23 cellular contexts compared by ENCODE assay signal in genomic region chr11:77038029-77038824, GRCh38. TPM values are rescaled to one million over a fixed set of nuclear protein-coding genes. Genes with fewer than 3 reads are reported as not detected.
DNase-seq lines count a peak whose midpoint lies in the region; ATAC-seq, FAIRE-seq and TF ChIP-seq lines count a peak whose summit lies in the region.
"Had no signal": no experiment of that assay in that cellular context is flagged by ENCODE, and none has a peak within 500 bp of the region (broad histone marks: within the 10 kb centered on the region; RNA-seq: fewer than 3 reads in every experiment).

No MANE protein-coding gene starts in this region.

- H3K4me1 ChIP-seq in HepG2 (ENCODE audit: insufficient read depth, low read length), result peaks cover 30% of the 10 kb centered on the region
- no peaks in the 10 kb centered on the region for H3K4me1 ChIP-seq in right lobe of liver
- H3K4me1 ChIP-seq in PC-9 (replicated peaks; ENCODE audit: insufficient read depth), result peaks cover 33% of the 10 kb centered on the region
- peaks cover 0 to 10% of the 10 kb centered on the region in 2 donors for H3K4me1 ChIP-seq in adrenal gland (replicated peaks in 1 of 2)

- H2AFZ ChIP-seq in HepG2 (ENCODE audit: low read length) (no peak overlapping the region), PC-9 (no peak overlapping the region)

- DNase-seq in HepG2 (ENCODE audit: low spot score), result no peak
- DNase-seq in right lobe of liver, result no peak
- peak; percentile 37 to 52 for DNase-seq in PC-9
- DNase-seq in stimulated activated naive B cell treated with anti-CD40 and anti-IgM and Interleukin-4, amounts not matched to agents 10 μg/mL and 1 μg/mL and 100 μg/mL, for 72 hours, result no peak
- no peak for DNase-seq in adrenal gland
- no peak for DNase-seq in activated T-cell treated with anti-CD3 and anti-CD28 coated beads for 4 hours
- no peak for DNase-seq in NCI-H748 (lab: John Stamatoyannopoulos, UW; ENCODE audit: unreplicated experiment)
- DNase-seq: activated CD4-positive, alpha-beta T cell treated with anti-CD3 and anti-CD28 coated beads for 1 hour; activated CD8-positive, alpha-beta memory T cell treated with anti-CD3 and anti-CD28 coated beads, Interleukin-2, amount 50 U/mL, for 4 hours; activated naive CD4-positive, alpha-beta T cell treated with anti-CD3 and anti-CD28 coated beads, Interleukin-2, amount 50 U/mL, for 16 hours; brain microvascular endothelial cell; kidney; NCI-H1930; NCI-H524; ovary; RPMI8226; stimulated activated CD4-positive, alpha-beta T cell treated with anti-CD3 and anti-CD28 coated beads, Interleukin-4, amount 100 ng/mL, for 24 hours; T-helper 1 cell had no signal

- H3K79me2 ChIP-seq in HepG2 (ENCODE audit: insufficient read depth, low read length) (no peaks in the 10 kb centered on the region), PC-9 (ENCODE audit: low read depth) (no peaks in the 10 kb centered on the region)

- WGBS in HepG2 (ENCODE audit: low lambda C conversion rate), result 42% methylated on average over 10 of the region's 10 CpGs
- WGBS in right lobe of liver (ENCODE audit: insufficient coverage, low coverage, low lambda C conversion rate, missing lambda C conversion rate), result 66% methylated on average over 9 of the region's 10 CpGs
- 76 to 82% (median 79%) methylated on average over 10 of the region's 10 CpGs for WGBS in adrenal gland, 4 donors

- TF ChIP-seq POLR2A in HepG2 (IDR thresholded peaks at IDR 0.05; ENCODE audit: insufficient read depth in 1 of 2, low read depth in 2 of 2, low read length in 2 of 2) (no peak), right lobe of liver (IDR thresholded peaks at IDR 0.05) (no peak), adrenal gland (IDR thresholded peaks at IDR 0.05) (no peak)

- H3K27ac ChIP-seq in HepG2 (ENCODE audit: extremely low read length, insufficient read depth, low read length) (no peak overlapping the region), right lobe of liver (no peak overlapping the region), PC-9 (no peak overlapping the region), adrenal gland (no peak overlapping the region)
- H3K27ac ChIP-seq: brain microvascular endothelial cell, ovary, upper lobe of left lung had no signal

- CTCF ChIA-PET in HepG2 (lab: Yijun Ruan, JAX; ENCODE audit: low intra/inter-chr PET ratio, low total read pairs), result no interaction called here
- CTCF ChIA-PET in PC-9 (lab: Charles Lee), result interaction anchor here (0.5 to 1.1 kb wide), 4 partner anchors 9 to 316 kb away, joined by 3 to 5 read pairs (median 4); no protein-coding TSS in a partner anchor

- TF ChIP-seq EP300 in HepG2 (IDR thresholded peaks at IDR 0.05; ENCODE audit: low read depth in 2 of 2, low read length in 2 of 2) (no peak), HepG2 (CRISPR knock-in tag; IDR thresholded peaks at IDR 0.05; ENCODE audit: borderline replicate concordance) (no peak)

- H3K27me3 ChIP-seq in HepG2 (ENCODE audit: control insufficient read depth in 1 of 2, insufficient read depth in 2 of 2, low read length in 2 of 2) (peaks cover 8 to 68% of the 10 kb centered on the region in 2 experiments), right lobe of liver (peaks cover 0 to 6% of the 10 kb centered on the region in 2 donors), PC-9 (ENCODE audit: insufficient read depth, low read depth) (no peaks in the 10 kb centered on the region), adrenal gland (peaks cover 27% of the 10 kb centered on the region)
- H3K27me3 ChIP-seq: brain microvascular endothelial cell, ovary had no signal

- H3K9me2 ChIP-seq in PC-9 (ENCODE audit: insufficient read depth), result no peaks in the 10 kb centered on the region

- no peaks in the 10 kb centered on the region for H3K9me3 Mint-ChIP-seq in dendritic cell treated with granulocyte-macrophage colony-stimulating factor and Interleukin-4, amounts not matched to agents 40 ng/mL and 50 ng/mL, for 4 days
- H3K9me3 Mint-ChIP-seq in stimulated activated naive B cell treated with anti-CD40 and anti-IgM and Interleukin-4, amounts not matched to agents 10 μg/mL and 1 μg/mL and 100 μg/mL, for 72 hours, result no peaks in the 10 kb centered on the region
- H3K9me3 Mint-ChIP-seq: mesothelial cell of epicardium had no signal

- POLR2A ChIA-PET in HepG2 (lab: Yijun Ruan, JAX), result no interaction called here
- POLR2A ChIA-PET in PC-9 (lab: Charles Lee; ENCODE audit: unreplicated experiment), result interaction anchor here (0.5 to 0.6 kb wide), 2 partner anchors 9 to 120 kb away, joined by 5 to 19 read pairs; no protein-coding TSS in a partner anchor

- H3K4me1 Mint-ChIP-seq in dendritic cell treated with granulocyte-macrophage colony-stimulating factor and Interleukin-4, amounts not matched to agents 40 ng/mL and 50 ng/mL, for 4 days (ENCODE audit: low read depth), result peaks cover 61% of the 10 kb centered on the region
- peaks cover 25 to 40% of the 10 kb centered on the region in 2 donors for H3K4me1 Mint-ChIP-seq in stimulated activated naive B cell treated with anti-CD40 and anti-IgM and Interleukin-4, amounts not matched to agents 10 μg/mL and 1 μg/mL and 100 μg/mL, for 72 hours

- ATAC-seq in HepG2 (no peak), right lobe of liver (no peak)
- peak; percentile 66 to 72 for ATAC-seq in stimulated activated naive B cell treated with anti-CD40 and anti-IgM and Interleukin-4, amounts not matched to agents 10 μg/mL and 1 μg/mL and 100 μg/mL, for 72 hours (replicated peaks)

- TF ChIP-seq RAD21 in HepG2 (CRISPR knock-in tag; IDR thresholded peaks at IDR 0.05), result no peak

- peaks cover 11% of the 10 kb centered on the region; the same call in 1 of the 2 replicates for H3F3A ChIP-seq in PC-9 (ENCODE audit: insufficient read depth, low read depth)

- no peak overlapping the region for H3K4me3 Mint-ChIP-seq in dendritic cell treated with granulocyte-macrophage colony-stimulating factor and Interleukin-4, amounts not matched to agents 40 ng/mL and 50 ng/mL, for 4 days
- H3K4me3 Mint-ChIP-seq in stimulated activated naive B cell treated with anti-CD40 and anti-IgM and Interleukin-4, amounts not matched to agents 10 μg/mL and 1 μg/mL and 100 μg/mL, for 72 hours, result peak overlapping the region; percentile 9 to 81

- H3K36me3 ChIP-seq in HepG2 (replicated peaks in 1 of 2; ENCODE audit: control insufficient read depth in 1 of 2, insufficient read depth in 2 of 2, low read length in 2 of 2) (no peaks in the 10 kb centered on the region), right lobe of liver (no peaks in the 10 kb centered on the region), PC-9 (ENCODE audit: low read depth) (no peaks in the 10 kb centered on the region), adrenal gland (replicated peaks in 1 of 2) (no peaks in the 10 kb centered on the region)
- H3K36me3 ChIP-seq: brain microvascular endothelial cell, ovary, upper lobe of left lung had no signal

- no peak overlapping the region for H3K9ac ChIP-seq in HepG2 (ENCODE audit: insufficient read depth, low read depth, low read length)

- H3K4me2 ChIP-seq in HepG2 (ENCODE audit: low read depth, low read length) (no peak overlapping the region), PC-9 (peak overlapping the region; percentile 42)

- H3K4me3 ChIP-seq in HepG2 (replicated peaks in 1 of 3; ENCODE audit: insufficient read depth in 1 of 3, low read depth in 2 of 3, low read length in 3 of 3) (no peak overlapping the region), right lobe of liver (no peak overlapping the region), PC-9 (no peak overlapping the region), adrenal gland (no peak overlapping the region)
- H3K4me3 ChIP-seq: ovary, upper lobe of left lung had no signal

- in situ Hi-C loops in HepG2 (cut with HindIII; ENCODE audit: extremely low pct_ligation_motif_present, low pct_unique_long_range_greater_than_20kb), result loop anchor here (25.0 kb wide), 1 partner anchor 126 kb away; no protein-coding TSS in a partner anchor

- H3K27me3 Mint-ChIP-seq in dendritic cell treated with granulocyte-macrophage colony-stimulating factor and Interleukin-4, amounts not matched to agents 40 ng/mL and 50 ng/mL, for 4 days, result peaks cover 61% of the 10 kb centered on the region
- peaks cover 48 to 61% of the 10 kb centered on the region in 2 donors for H3K27me3 Mint-ChIP-seq in stimulated activated naive B cell treated with anti-CD40 and anti-IgM and Interleukin-4, amounts not matched to agents 10 μg/mL and 1 μg/mL and 100 μg/mL, for 72 hours

- H4K20me1 ChIP-seq in HepG2 (ENCODE audit: insufficient read depth, low read length), result no peaks in the 10 kb centered on the region
- H4K20me1 ChIP-seq in PC-9 (ENCODE audit: insufficient read depth), result no peaks in the 10 kb centered on the region

- BruUV-seq in HepG2 (replicated peaks; lab: Mats Ljungman, UMichigan) (no TSS peak), PC-9 (replicated peaks; lab: Mats Ljungman, UMichigan) (no TSS peak)

- H3K27ac Mint-ChIP-seq in dendritic cell treated with granulocyte-macrophage colony-stimulating factor and Interleukin-4, amounts not matched to agents 40 ng/mL and 50 ng/mL, for 4 days, result peak overlapping the region; percentile 18
- peak overlapping the region; percentile 75 for H3K27ac Mint-ChIP-seq in stimulated activated naive B cell treated with anti-CD40 and anti-IgM and Interleukin-4, amounts not matched to agents 10 μg/mL and 1 μg/mL and 100 μg/mL, for 72 hours
- H3K27ac Mint-ChIP-seq: mesothelial cell of epicardium had no signal

- FAIRE-seq in HepG2 (lab: Jason Lieb, UNC), result no peak
- FAIRE-seq: kidney had no signal

- no peaks in the 10 kb centered on the region for H3K36me3 Mint-ChIP-seq in dendritic cell treated with granulocyte-macrophage colony-stimulating factor and Interleukin-4, amounts not matched to agents 40 ng/mL and 50 ng/mL, for 4 days (ENCODE audit: low read depth)
- H3K36me3 Mint-ChIP-seq in stimulated activated naive B cell treated with anti-CD40 and anti-IgM and Interleukin-4, amounts not matched to agents 10 μg/mL and 1 μg/mL and 100 μg/mL, for 72 hours, result peaks cover 0 to 13% of the 10 kb centered on the region in 2 donors
- H3K36me3 Mint-ChIP-seq: mesothelial cell of epicardium had no signal

- H3K9me3 ChIP-seq in HepG2 (ENCODE audit: low read length), result no peaks in the 10 kb centered on the region
- no peaks in the 10 kb centered on the region for H3K9me3 ChIP-seq in right lobe of liver
- no peaks in the 10 kb centered on the region for H3K9me3 ChIP-seq in PC-9 (ENCODE audit: insufficient read depth, low read depth)
- H3K9me3 ChIP-seq in adrenal gland (replicated peaks in 1 of 3), result no peaks in the 10 kb centered on the region
- H3K9me3 ChIP-seq: ovary, upper lobe of left lung had no signal

- intact Hi-C loops in HepG2 (cut with micrococcal nuclease; ENCODE audit: unreplicated experiment) (no loop called here), right lobe of liver (cut with DNase I) (loop anchor here (10.0 kb wide), 2 partner anchors 233 to 303 kb away; no protein-coding TSS in a partner anchor), PC-9 (cut with micrococcal nuclease; ENCODE audit: unreplicated experiment) (loop anchor here (5.0 kb wide), 1 partner anchor 101 kb away; no protein-coding TSS in a partner anchor), adrenal gland (cut with DNase I) (loop anchor here in 1 of 2 donors (2.0 to 5.0 kb wide), 2 partner anchors 115 to 231 kb away; no protein-coding TSS in a partner anchor)
- intact Hi-C loops in dendritic cell treated with granulocyte-macrophage colony-stimulating factor and Interleukin-4, amounts not matched to agents 40 ng/mL and 50 ng/mL, for 4 days (cut with micrococcal nuclease), result loop anchor here (10.0 kb wide), 1 partner anchor 213 kb away; no protein-coding TSS in a partner anchor

- TF ChIP-seq CTCF in HepG2 (CRISPR knock-in tag; IDR thresholded peaks at IDR 0.05), result no peak
- TF ChIP-seq CTCF in right lobe of liver (IDR thresholded peaks at IDR 0.05), result no peak
- no peak for TF ChIP-seq CTCF in PC-9 (conservative IDR thresholded peaks at IDR 0.05)
- TF ChIP-seq CTCF in adrenal gland (IDR thresholded peaks at IDR 0.05), result no peak

RNA-seq across cellular contexts. Expression of gene B3GNT6, which starts 4.0 kb away (rescaled TPM):
- total RNA-seq in HepG2 (2016; rRNA removed; fragmentation: Illumina TruSeq; extraction: Trizol), result not detected in 2 replicates
- not detected in 2 replicates for total RNA-seq in HepG2 (2016; cell fraction: cytosol; rRNA removed; fragmentation: Illumina TruSeq; extraction: Trizol; ENCODE audit: low read depth)
- not detected in 2 replicates for total RNA-seq in HepG2 (2016; cell fraction: insoluble cytoplasmic fraction; rRNA removed; fragmentation: Illumina TruSeq; extraction: Trizol)
- total RNA-seq in HepG2 (2016; cell fraction: membrane; rRNA removed; fragmentation: Illumina TruSeq; extraction: Trizol), result not detected in 2 replicates
- total RNA-seq in HepG2 (2016; cell fraction: nucleus; rRNA removed; fragmentation: Illumina TruSeq; extraction: Trizol), result not detected in 2 replicates
- polyA plus RNA-seq in HepG2 (2011; rRNA removed), result not detected in 2 replicates
- polyA plus RNA-seq in HepG2 (2011; cell fraction: cytosol; rRNA removed), result not detected in 2 replicates
- not detected in 2 replicates for polyA plus RNA-seq in HepG2 (2011; cell fraction: nucleus; rRNA removed)
- polyA plus RNA-seq in HepG2 (2012), result not detected in 2 replicates
- not detected in 2 replicates for polyA plus RNA-seq in HepG2 (2016; cell fraction: cytosol; fragmentation: Illumina TruSeq; extraction: Trizol; ENCODE audit: low read depth)
- polyA plus RNA-seq in HepG2 (2016; cell fraction: insoluble cytoplasmic fraction; fragmentation: Illumina TruSeq; extraction: Trizol; ENCODE audit: low read depth), result not detected in 2 replicates
- not detected in 2 replicates for polyA plus RNA-seq in HepG2 (2016; cell fraction: membrane; fragmentation: Illumina TruSeq; extraction: Trizol; ENCODE audit: low read depth)
- polyA plus RNA-seq in HepG2 (2016; cell fraction: nucleus; fragmentation: Illumina TruSeq; extraction: Trizol; ENCODE audit: insufficient read depth, low read depth), result not detected in 2 replicates
- polyA minus RNA-seq in HepG2 (2011; rRNA and poly(A)+ RNA removed; ENCODE audit: low replicate concordance), result not detected in 2 replicates
- polyA minus RNA-seq in HepG2 (2011; cell fraction: cytosol; rRNA and poly(A)+ RNA removed), result not detected in 2 replicates
- polyA minus RNA-seq in HepG2 (2011; cell fraction: nucleus; rRNA and poly(A)+ RNA removed), result not detected in 2 replicates
- not detected for total RNA-seq in right lobe of liver
- total RNA-seq in PC-9 (2021), result not detected in 2 replicates
- not detected for total RNA-seq in adrenal gland
- not detected for polyA plus RNA-seq in adrenal gland
- total RNA-seq: A673, fibroblast of lung, kidney, mesothelial cell of epicardium had no signal
- polyA plus RNA-seq: fibroblast of lung, ovary had no signal

RNA-seq across cellular contexts. Expression of gene CAPN5, which starts 28.5 kb away (rescaled TPM):
- 0.22 and 0.27 TPM in 2 replicates for total RNA-seq in HepG2 (2016; rRNA removed; fragmentation: Illumina TruSeq; extraction: Trizol)
- 0.09 TPM in 1 of 2 replicates, not detected in the other for total RNA-seq in HepG2 (2016; cell fraction: cytosol; rRNA removed; fragmentation: Illumina TruSeq; extraction: Trizol; ENCODE audit: low read depth)
- 0.27 and 0.28 TPM in 2 replicates for total RNA-seq in HepG2 (2016; cell fraction: insoluble cytoplasmic fraction; rRNA removed; fragmentation: Illumina TruSeq; extraction: Trizol)
- 0.28 and 0.34 TPM in 2 replicates for total RNA-seq in HepG2 (2016; cell fraction: membrane; rRNA removed; fragmentation: Illumina TruSeq; extraction: Trizol)
- 0.66 and 0.75 TPM in 2 replicates for total RNA-seq in HepG2 (2016; cell fraction: nucleus; rRNA removed; fragmentation: Illumina TruSeq; extraction: Trizol)
- 1.2 and 2.1 TPM in 2 replicates for polyA plus RNA-seq in HepG2 (2011; rRNA removed)
- polyA plus RNA-seq in HepG2 (2011; cell fraction: cytosol; rRNA removed), result 0.95 and 1.0 TPM in 2 replicates
- polyA plus RNA-seq in HepG2 (2011; cell fraction: nucleus; rRNA removed), result 3.7 and 6.7 TPM in 2 replicates
- 0.94 and 2.0 TPM in 2 replicates for polyA plus RNA-seq in HepG2 (2012)
- polyA plus RNA-seq in HepG2 (2016; cell fraction: cytosol; fragmentation: Illumina TruSeq; extraction: Trizol; ENCODE audit: low read depth), result 0.19 and 0.23 TPM in 2 replicates
- 0.93 and 1.1 TPM in 2 replicates for polyA plus RNA-seq in HepG2 (2016; cell fraction: insoluble cytoplasmic fraction; fragmentation: Illumina TruSeq; extraction: Trizol; ENCODE audit: low read depth)
- polyA plus RNA-seq in HepG2 (2016; cell fraction: membrane; fragmentation: Illumina TruSeq; extraction: Trizol; ENCODE audit: low read depth), result 0.37 and 0.48 TPM in 2 replicates
- 0.68 and 0.85 TPM in 2 replicates for polyA plus RNA-seq in HepG2 (2016; cell fraction: nucleus; fragmentation: Illumina TruSeq; extraction: Trizol; ENCODE audit: insufficient read depth, low read depth)
- 0.49 and 2.0 TPM in 2 replicates for polyA minus RNA-seq in HepG2 (2011; rRNA and poly(A)+ RNA removed; ENCODE audit: low replicate concordance)
- 0.88 and 0.99 TPM in 2 replicates for polyA minus RNA-seq in HepG2 (2011; cell fraction: cytosol; rRNA and poly(A)+ RNA removed)
- polyA minus RNA-seq in HepG2 (2011; cell fraction: nucleus; rRNA and poly(A)+ RNA removed), result 1.0 and 1.7 TPM in 2 replicates
- 10 to 100 TPM; 23.1 to 66.7 (median 43.3) TPM for total RNA-seq in right lobe of liver
- total RNA-seq in PC-9 (2021), result 9.9 and 10.5 TPM in 2 replicates
- 10 to 100 TPM in 7 of 8 donors, 1 to 10 TPM in 1; 8.5 to 29.6 (median 21.3) TPM for total RNA-seq in adrenal gland
- polyA plus RNA-seq in adrenal gland, result 10 to 100 TPM in 2 of 3 donors, 1 to 10 TPM in 1; 7.7 to 27.8 (median 12.3) TPM

Comparison
In these comparisons a context has a peak if more than half of its experiments do, and no peak if none do; other contexts are left out.
1. ATAC-seq: peak in stimulated activated naive B cell treated with anti-CD40 and anti-IgM and Interleukin-4, amounts not matched to agents 10 μg/mL and 1 μg/mL and 100 μg/mL, for 72 hours (2 of 2); none in HepG2 (single experiment) and right lobe of liver (0 of 4).
2. DNase-seq: peak in PC-9 (2 of 2); none in HepG2 (single experiment), right lobe of liver (0 of 3), stimulated activated naive B cell treated with anti-CD40 and anti-IgM and Interleukin-4, amounts not matched to agents 10 μg/mL and 1 μg/mL and 100 μg/mL, for 72 hours (single experiment), adrenal gland (0 of 7), activated T-cell treated with anti-CD3 and anti-CD28 coated beads for 4 hours (single experiment) and NCI-H748 (single experiment).